In genomic region chr6:52286798-52287432, GRCh38 we compare ENCODE assay signal across 8 cellular contexts. TPM values are rescaled to one million over a fixed set of nuclear protein-coding genes. Genes with fewer than 3 reads are reported as not detected.
A peak's percentile ranks its signal among the peaks of the same experiment; 100 is the strongest.
DNase-seq lines count a peak whose midpoint lies in the region; ATAC-seq and TF ChIP-seq lines count a peak whose summit lies in the region.

No MANE protein-coding gene starts in this region.

- TF ChIP-seq CTCF in RWPE2 (IDR thresholded peaks at IDR 0.05; ENCODE audit: poor library complexity, severe bottlenecking) (peak; percentile 92), cardiac muscle cell (IDR thresholded peaks at IDR 0.05; ENCODE audit: low read depth, low read length) (peak; percentile 85), retinal pigment epithelial cell (conservative IDR thresholded peaks at IDR 0.05; ENCODE audit: low read depth, low read length) (peak; percentile 97)

- no peak for ATAC-seq in RWPE2 (ENCODE audit: low read depth)
- ATAC-seq in GM21515 (IDR thresholded peaks at IDR 0.05; ENCODE audit: unreplicated experiment) = no peak

- peaks cover 5% of the 10 kb centered on the region for H3K4me1 ChIP-seq in RWPE2 (ENCODE audit: insufficient read depth, poor library complexity, severe bottlenecking)
- no peaks in the 10 kb centered on the region for H3K4me1 ChIP-seq in cardiac muscle cell (ENCODE audit: low read depth)

- H3K36me3 ChIP-seq in RWPE2 (ENCODE audit: low read depth) (peaks cover 23% of the 10 kb centered on the region), cardiac muscle cell (peaks cover 6% of the 10 kb centered on the region)

- DNase-seq in EH (ENCODE audit: low read depth) (peak; percentile 77), M059J (ENCODE audit: low read depth) (peak; percentile 82), RWPE2 (ENCODE audit: low spot score) (peak; percentile 67), cardiac muscle cell (ENCODE audit: low read depth in 1 of 2, low spot score in 1 of 2) (peak; percentile 69 to 83), retinal pigment epithelial cell (ENCODE audit: low read depth) (no peak), OCI-M2 (lab: John Stamatoyannopoulos, UW; ENCODE audit: unreplicated experiment) (no peak)
- DNase-seq in activated naive CD4-positive, alpha-beta T cell treated with anti-CD3 and anti-CD28 coated beads, Interleukin-2, amount 50 U/mL, for 16 hours = peak; percentile 70

- no peaks in the 10 kb centered on the region for H3K27me3 ChIP-seq in RWPE2 (ENCODE audit: insufficient read depth, poor library complexity, severe bottlenecking)
- no peaks in the 10 kb centered on the region for H3K27me3 ChIP-seq in cardiac muscle cell

- H3K27ac ChIP-seq in RWPE2 (ENCODE audit: poor library complexity, severe bottlenecking) = no peak overlapping the region
- no peak overlapping the region for H3K27ac ChIP-seq in cardiac muscle cell

- H3K9me3 ChIP-seq in RWPE2 (ENCODE audit: severe bottlenecking) = no peaks in the 10 kb centered on the region
- no peaks in the 10 kb centered on the region for H3K9me3 ChIP-seq in cardiac muscle cell (ENCODE audit: low read depth)

- no peak overlapping the region for H3K4me3 ChIP-seq in RWPE2 (ENCODE audit: severe bottlenecking)
- no peak overlapping the region for H3K4me3 ChIP-seq in cardiac muscle cell
- no peak overlapping the region for H3K4me3 ChIP-seq in retinal pigment epithelial cell (ENCODE audit: low read length)

RNA-seq across cellular contexts. Expression of gene MCM3, which starts 2.4 kb away (rescaled TPM):
- 135 and 211 TPM in 2 replicates for total RNA-seq in M059J (2014; rRNA removed; shearing (Covaris generic))
- total RNA-seq in cardiac muscle cell = 130 and 149 TPM in 2 replicates
- 98.8 and 134 TPM in 2 replicates for polyA plus RNA-seq in cardiac muscle cell

RNA-seq across cellular contexts. Expression of gene IL17F, which starts 42.6 kb away (rescaled TPM):
- total RNA-seq in M059J (2014; rRNA removed; shearing (Covaris generic)) = not detected in 2 replicates
- total RNA-seq in cardiac muscle cell = not detected in 2 replicates
- not detected in 2 replicates for polyA plus RNA-seq in cardiac muscle cell

Comparison
In these comparisons a context has a peak if more than half of its experiments do, and no peak if none do; other contexts are left out.
1. DNase-seq: peak in EH (single experiment), M059J (single experiment), RWPE2 (single experiment), activated naive CD4-positive, alpha-beta T cell treated with anti-CD3 and anti-CD28 coated beads, Interleukin-2, amount 50 U/mL, for 16 hours (single experiment) and cardiac muscle cell (2 of 2); none in retinal pigment epithelial cell (single experiment) and OCI-M2 (single experiment).
2. Peak in every context shown above with its lines, with median percentiles within 50 percentile points of each other: CTCF ChIP-seq.